In genomic region chr2:207072579-207072978, GRCh38 we compare ENCODE assay signal across 1 cellular context.
TF ChIP-seq lines count a peak whose summit lies in the region.

No MANE protein-coding gene starts in this region.

TF ChIP-seq in GM12878, 131 proteins besides CTCF, POLR2A, EP300 and RAD21 (continued from another document):
- TF ChIP-seq PRDM15 (CRISPR knock-in tag; IDR thresholded peaks at IDR 0.05) = no peak
